Comparison of ENCODE assay signal across 1 cellular context in the genomic region with DNA sequence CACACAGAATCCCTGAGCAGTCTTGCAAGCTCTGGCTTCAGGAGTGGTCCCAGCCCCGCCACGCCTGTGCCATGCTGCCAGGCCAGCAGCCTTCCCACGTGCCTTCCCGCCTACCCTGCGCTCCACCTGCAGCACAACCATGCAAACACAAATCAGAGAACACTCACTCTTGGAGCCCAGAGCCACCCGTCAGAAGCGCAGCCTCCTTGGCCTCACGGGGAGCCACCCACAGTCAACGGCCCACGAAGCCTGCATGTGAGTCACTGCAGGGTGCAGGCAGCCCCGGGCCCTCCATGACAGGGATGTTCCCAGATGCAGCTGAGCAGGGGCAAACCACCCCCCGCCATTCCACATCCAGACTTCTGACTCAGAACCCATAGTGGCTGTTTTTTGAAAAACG.
TF ChIP-seq lines count a peak whose summit lies in the region.

No MANE protein-coding gene starts in this region.

TF ChIP-seq in IMR-90, 13 proteins besides CTCF, POLR2A, EP300 and RAD21 (continued from another document):
- TF ChIP-seq MAZ (IDR thresholded peaks at IDR 0.05; ENCODE audit: borderline replicate concordance, low read depth, low read length) (no peak), CHD1 (IDR thresholded peaks at IDR 0.05; ENCODE audit: low read depth, low read length) (no peak), SMC3 (IDR thresholded peaks at IDR 0.05; ENCODE audit: low read depth, low read length) (no peak), MAFK (IDR thresholded peaks at IDR 0.05; ENCODE audit: low read depth, low read length) (no peak), MXI1 (IDR thresholded peaks at IDR 0.05; ENCODE audit: borderline replicate concordance, low read depth, low read length) (no peak), FOS (IDR thresholded peaks at IDR 0.05; ENCODE audit: low read depth, low read length) (no peak)
- TF ChIP-seq, protein P1, sequence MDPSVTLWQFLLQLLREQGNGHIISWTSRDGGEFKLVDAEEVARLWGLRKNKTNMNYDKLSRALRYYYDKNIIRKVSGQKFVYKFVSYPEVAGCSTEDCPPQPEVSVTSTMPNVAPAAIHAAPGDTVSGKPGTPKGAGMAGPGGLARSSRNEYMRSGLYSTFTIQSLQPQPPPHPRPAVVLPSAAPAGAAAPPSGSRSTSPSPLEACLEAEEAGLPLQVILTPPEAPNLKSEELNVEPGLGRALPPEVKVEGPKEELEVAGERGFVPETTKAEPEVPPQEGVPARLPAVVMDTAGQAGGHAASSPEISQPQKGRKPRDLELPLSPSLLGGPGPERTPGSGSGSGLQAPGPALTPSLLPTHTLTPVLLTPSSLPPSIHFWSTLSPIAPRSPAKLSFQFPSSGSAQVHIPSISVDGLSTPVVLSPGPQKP (IDR thresholded peaks at IDR 0.05; ENCODE audit: borderline replicate concordance, low read depth, low read length) = no peak
TF ChIP-seq in IMR-90: peak in this region for 0.
